ENCODE assay signal across 20 cellular contexts in the genomic region with DNA sequence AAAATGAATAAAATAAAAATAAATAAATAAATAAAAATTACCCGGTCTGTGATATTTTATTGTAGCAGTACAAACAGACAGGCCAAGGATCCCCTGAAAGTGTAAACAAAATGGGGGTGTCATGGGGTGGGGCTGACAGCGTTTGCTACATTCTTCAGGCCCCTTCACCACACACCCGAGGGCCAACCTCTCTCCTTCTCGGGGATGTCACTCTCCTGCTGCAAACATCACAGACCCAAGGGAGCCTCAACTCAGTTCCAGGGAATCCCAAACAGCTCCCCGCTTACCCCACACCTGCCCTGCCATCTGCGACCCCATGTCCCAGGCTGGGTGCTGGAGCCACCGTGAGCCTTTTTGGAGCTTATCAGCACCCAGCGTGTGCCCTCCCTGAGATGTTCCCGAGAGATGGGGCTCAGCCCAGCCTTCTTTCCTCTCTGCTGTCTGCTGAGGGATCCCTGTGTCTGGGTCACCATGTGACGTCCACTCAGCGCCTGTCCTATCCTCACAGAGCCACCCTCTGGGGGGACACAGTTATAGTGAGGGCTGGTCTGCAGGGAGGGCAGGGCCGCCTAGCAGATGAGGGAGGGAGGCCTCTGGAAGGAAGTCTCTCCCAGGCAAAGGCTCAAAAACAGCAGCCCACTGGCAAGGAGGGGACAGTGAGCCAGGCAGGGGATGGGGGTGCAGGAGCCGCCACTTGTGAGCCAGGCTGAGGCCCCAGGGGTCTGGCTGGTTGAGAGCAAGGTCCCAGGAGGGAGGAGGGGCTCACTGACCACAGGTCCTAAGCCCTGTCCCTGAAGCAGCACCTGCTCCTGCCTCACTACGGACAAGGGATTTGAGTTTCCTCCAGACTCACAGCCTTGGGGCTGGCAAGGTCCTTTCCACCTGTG.
"Had no signal": no experiment of that assay in that cellular context is flagged by ENCODE, and none has a peak within 500 bp of the region (broad histone marks: within the 10 kb centered on the region; RNA-seq: fewer than 3 reads in every experiment).

No MANE protein-coding gene starts in this region.

- H3K27ac Mint-ChIP-seq: activated CD4-positive, alpha-beta memory T cell treated with anti-CD3 and anti-CD28 coated beads for 36 hours; activated naive CD4-positive, alpha-beta T cell treated with anti-CD3 and anti-CD28 coated beads, Interleukin-2, amount 50 U/mL, for 72 hours; dendritic cell treated with granulocyte-macrophage colony-stimulating factor and Interleukin-4, amounts not matched to agents 40 ng/mL and 50 ng/mL, for 4 days; naive B cell; stimulated activated naive B cell treated with anti-CD40 and anti-IgM and Interleukin-4, amounts not matched to agents 10 μg/mL and 1 μg/mL and 100 μg/mL, for 72 hours; T-helper 17 cell had no signal

- H3K9ac ChIP-seq: parathyroid adenoma had no signal

- H3K27me3 Mint-ChIP-seq: activated CD4-positive, alpha-beta memory T cell treated with anti-CD3 and anti-CD28 coated beads for 36 hours; dendritic cell treated with granulocyte-macrophage colony-stimulating factor and Interleukin-4, amounts not matched to agents 40 ng/mL and 50 ng/mL, for 4 days; stimulated activated naive B cell treated with anti-CD40 and anti-IgM and Interleukin-4, amounts not matched to agents 10 μg/mL and 1 μg/mL and 100 μg/mL, for 72 hours had no signal

- H3K4me3 Mint-ChIP-seq: activated CD4-positive, alpha-beta memory T cell treated with anti-CD3 and anti-CD28 coated beads for 36 hours; activated T-cell treated with anti-CD3 and anti-CD28 coated beads, Interleukin-2, amount 50 U/mL, for 4 hours; dendritic cell treated with granulocyte-macrophage colony-stimulating factor and Interleukin-4, amounts not matched to agents 40 ng/mL and 50 ng/mL, for 4 days; naive B cell; stimulated activated naive B cell treated with anti-CD40 and anti-IgM and Interleukin-4, amounts not matched to agents 10 μg/mL and 1 μg/mL and 100 μg/mL, for 72 hours; T-helper 17 cell had no signal

- ATAC-seq: activated naive CD4-positive, alpha-beta T cell treated with anti-CD3 and anti-CD28 coated beads, Interleukin-2, amount 50 U/mL, for 72 hours; activated T-cell treated with anti-CD3 and anti-CD28 coated beads, Interleukin-2, amount 50 U/mL, for 4 hours; left ventricle myocardium superior; mucosa of descending colon; sciatic nerve; stimulated activated naive B cell treated with anti-CD40 and anti-IgM and Interleukin-4, amounts not matched to agents 10 μg/mL and 1 μg/mL and 100 μg/mL, for 72 hours; T-helper 17 cell had no signal

- H3K27ac ChIP-seq: adrenal gland, breast epithelium, neutrophil, parathyroid adenoma, thoracic aorta, VCaP had no signal

- H2AFZ ChIP-seq: parathyroid adenoma had no signal

- H3K4me1 Mint-ChIP-seq: naive B cell; stimulated activated naive B cell treated with anti-CD40 and anti-IgM and Interleukin-4, amounts not matched to agents 10 μg/mL and 1 μg/mL and 100 μg/mL, for 72 hours; T-helper 17 cell had no signal

- H3K9me3 Mint-ChIP-seq: activated CD4-positive, alpha-beta memory T cell treated with anti-CD3 and anti-CD28 coated beads for 36 hours; activated naive CD4-positive, alpha-beta T cell treated with anti-CD3 and anti-CD28 coated beads, Interleukin-2, amount 50 U/mL, for 72 hours; activated T-cell treated with anti-CD3 and anti-CD28 coated beads, Interleukin-2, amount 50 U/mL, for 4 hours; dendritic cell treated with granulocyte-macrophage colony-stimulating factor and Interleukin-4, amounts not matched to agents 40 ng/mL and 50 ng/mL, for 4 days; stimulated activated naive B cell treated with anti-CD40 and anti-IgM and Interleukin-4, amounts not matched to agents 10 μg/mL and 1 μg/mL and 100 μg/mL, for 72 hours had no signal

- H3K79me2 ChIP-seq: parathyroid adenoma had no signal

- H3K36me3 ChIP-seq: adrenal gland, breast epithelium, neutrophil, thoracic aorta had no signal

- H3K4me3 ChIP-seq: adrenal gland, breast epithelium, mucosa of descending colon, thoracic aorta had no signal

- H3K9me3 ChIP-seq: adrenal gland, mucosa of descending colon, neutrophil, thoracic aorta had no signal

- H3K27me3 ChIP-seq: adrenal gland, breast epithelium, neutrophil had no signal

- H3K36me3 Mint-ChIP-seq: activated CD4-positive, alpha-beta memory T cell treated with anti-CD3 and anti-CD28 coated beads for 36 hours; activated naive CD4-positive, alpha-beta T cell treated with anti-CD3 and anti-CD28 coated beads, Interleukin-2, amount 50 U/mL, for 72 hours; naive B cell; stimulated activated naive B cell treated with anti-CD40 and anti-IgM and Interleukin-4, amounts not matched to agents 10 μg/mL and 1 μg/mL and 100 μg/mL, for 72 hours had no signal

- H3K4me1 ChIP-seq: adrenal gland, breast epithelium, parathyroid adenoma had no signal

- DNase-seq: activated CD4-positive, alpha-beta memory T cell treated with anti-CD3 and anti-CD28 coated beads for 36 hours; activated gamma-delta T cell; activated T-cell treated with anti-CD3 and anti-CD28 coated beads, Interleukin-2, amount 50 U/mL, for 4 hours; effector memory CD4-positive, alpha-beta T cell; left ventricle myocardium superior; mesenchymal stem cell; mucosa of descending colon; naive B cell; stimulated activated CD4-positive, alpha-beta T cell treated with anti-CD3 and anti-CD28 coated beads, Interleukin-4, amount 100 ng/mL, for 24 hours; stimulated activated naive B cell treated with anti-CD40 and anti-IgM and Interleukin-4, amounts not matched to agents 10 μg/mL and 1 μg/mL and 100 μg/mL, for 72 hours; T-helper 17 cell had no signal
